ENCODE assay signal across 17 cellular contexts in genomic region chr4:98611649-98612317, GRCh38. TPM values are rescaled to one million over a fixed set of nuclear protein-coding genes. Genes with fewer than 3 reads are reported as not detected.
A peak's percentile ranks its signal among the peaks of the same experiment; 100 is the strongest.
DNase-seq lines count a peak whose midpoint lies in the region; ATAC-seq and TF ChIP-seq lines count a peak whose summit lies in the region.
"Had no signal": no experiment of that assay in that cellular context is flagged by ENCODE, and none has a peak within 500 bp of the region (broad histone marks: within the 10 kb centered on the region; RNA-seq: fewer than 3 reads in every experiment).

No MANE protein-coding gene starts in this region.

- H3K4me1 Mint-ChIP-seq in activated T-helper 2 cell treated with anti-CD3 and anti-CD28 coated beads, Interferon-gamma antibody, Interleukin-2, Interleukin-4, amounts not matched to agents 10 μg/mL and 5 μg/mL and 100 μg/mL, durations not matched to agents 14 hours and 24 hours and 36 hours (ENCODE audit: low read depth): peaks cover 40% of the 10 kb centered on the region
- peaks cover 53% of the 10 kb centered on the region for H3K4me1 Mint-ChIP-seq in activated T-cell treated with anti-CD3 and anti-CD28 coated beads, Interleukin-2, amount 50 U/mL, for 4 hours (ENCODE audit: low read depth)

- no peaks in the 10 kb centered on the region for H4K20me1 ChIP-seq in Loucy (ENCODE audit: insufficient read depth, low read length, poor library complexity, severe bottlenecking)

- H3K36me3 ChIP-seq in Loucy (ENCODE audit: insufficient read depth, low read length) (no peaks in the 10 kb centered on the region), psoas muscle (ENCODE audit: insufficient read depth in 1 of 2, low read depth in 1 of 2) (no peaks in the 10 kb centered on the region)

- H2AFZ ChIP-seq in Loucy (ENCODE audit: low read length): no peak overlapping the region
- H2AFZ ChIP-seq: PC-9 had no signal

- peak overlapping the region; percentile 17 for H3K9ac ChIP-seq in Loucy (ENCODE audit: low read depth, low read length, poor library complexity, severe bottlenecking)

- peaks cover 77% of the 10 kb centered on the region; the same call in 1 of the 2 replicates for H3K79me2 ChIP-seq in Loucy (ENCODE audit: insufficient read depth, low read length)

- H3K4me2 ChIP-seq in Loucy (ENCODE audit: low read depth, low read length, poor library complexity, severe bottlenecking): peak overlapping the region; percentile 40
- H3K4me2 ChIP-seq: PC-9 had no signal

- H3K4me3 Mint-ChIP-seq in activated T-helper 2 cell treated with anti-CD3 and anti-CD28 coated beads, Interferon-gamma antibody, Interleukin-2, Interleukin-4, amounts not matched to agents 10 μg/mL and 5 μg/mL and 100 μg/mL, durations not matched to agents 14 hours and 24 hours and 36 hours (ENCODE audit: low read depth): no peak overlapping the region
- no peak overlapping the region for H3K4me3 Mint-ChIP-seq in activated T-cell treated with anti-CD3 and anti-CD28 coated beads, Interleukin-2, amount 50 U/mL, for 4 hours

- peak in 2 of 4 donors; percentile 43 to 67 for ATAC-seq in psoas muscle
- no peak for ATAC-seq in activated T-cell treated with anti-CD3 and anti-CD28 coated beads, Interleukin-2, amount 50 U/mL, for 4 hours

- H3K27me3 Mint-ChIP-seq in activated T-helper 2 cell treated with anti-CD3 and anti-CD28 coated beads, Interferon-gamma antibody, Interleukin-2, Interleukin-4, amounts not matched to agents 10 μg/mL and 5 μg/mL and 100 μg/mL, durations not matched to agents 14 hours and 24 hours and 36 hours (ENCODE audit: low read depth): no peaks in the 10 kb centered on the region
- H3K27me3 Mint-ChIP-seq in activated T-cell treated with anti-CD3 and anti-CD28 coated beads, Interleukin-2, amount 50 U/mL, for 4 hours (ENCODE audit: low read depth): no peaks in the 10 kb centered on the region

- peak overlapping the region; percentile 21 for H3K27ac ChIP-seq in AG04450 (ENCODE audit: low read depth, low read length)
- H3K27ac ChIP-seq in dorsolateral prefrontal cortex: peak overlapping the region in 49 of 59 donors; percentile 1 to 93 (median 58)
- peak overlapping the region; percentile 23 for H3K27ac ChIP-seq in psoas muscle
- H3K27ac ChIP-seq: PC-9 had no signal

- H3K27me3 ChIP-seq in AG04450 (ENCODE audit: control insufficient read depth, insufficient read depth, low read length): no peaks in the 10 kb centered on the region
- no peaks in the 10 kb centered on the region for H3K27me3 ChIP-seq in Loucy (ENCODE audit: insufficient read depth, low read length, poor library complexity, severe bottlenecking)
- H3K27me3 ChIP-seq in dorsolateral prefrontal cortex: no peaks in the 10 kb centered on the region
- no peaks in the 10 kb centered on the region for H3K27me3 ChIP-seq in psoas muscle (ENCODE audit: insufficient read depth in 3 of 3, low read length in 2 of 3)

- no peaks in the 10 kb centered on the region for H3F3A ChIP-seq in Loucy (ENCODE audit: low read depth)

- DNase-seq in AG04450 (ENCODE audit: low read depth, low spot score) (no peak), dorsolateral prefrontal cortex (no peak), psoas muscle (no peak), NCI-H82 (lab: John Stamatoyannopoulos, UW) (no peak), KG1 (lab: John Stamatoyannopoulos, UW) (no peak)
- no peak for DNase-seq in activated T-helper 2 cell treated with anti-CD3 and anti-CD28 coated beads, Interferon-gamma antibody, Interleukin-2, Interleukin-4, amounts not matched to agents 10 μg/mL and 5 μg/mL and 100 μg/mL, durations not matched to agents 14 hours and 24 hours and 36 hours (ENCODE audit: low spot score)
- no peak for DNase-seq in activated T-cell treated with anti-CD3 and anti-CD28 coated beads, Interleukin-2, amount 50 U/mL, for 4 hours
- DNase-seq: COR-L47, DMS153, EL, NCI-H1048, NCI-H146, NCI-H2081 treated with DMSO at 0.1 percent for 48 hours, NCI-H2227 treated with DMSO at 0.1 percent for 48 hours, NCI-H526, PC-9 had no signal

- H3K27ac Mint-ChIP-seq in activated T-helper 2 cell treated with anti-CD3 and anti-CD28 coated beads, Interferon-gamma antibody, Interleukin-2, Interleukin-4, amounts not matched to agents 10 μg/mL and 5 μg/mL and 100 μg/mL, durations not matched to agents 14 hours and 24 hours and 36 hours: no peak overlapping the region

- H3K4me1 ChIP-seq in Loucy (ENCODE audit: insufficient read depth, low read length, poor library complexity, severe bottlenecking) (peaks cover 21% of the 10 kb centered on the region), psoas muscle (no peaks in the 10 kb centered on the region)

- POLR2A ChIA-PET in AG04450 (lab: Yijun Ruan, JAX): no interaction called here

- CTCF ChIA-PET in AG04450 (lab: Charles Lee): no interaction called here

- TF ChIP-seq CTCF in AG04450 (IDR thresholded peaks at IDR 0.05; ENCODE audit: low read depth, low read length) (no peak), Loucy (conservative IDR thresholded peaks at IDR 0.05; ENCODE audit: low read length) (no peak), dorsolateral prefrontal cortex (IDR thresholded peaks at IDR 0.05 in 54 of 56, conservative IDR thresholded peaks at IDR 0.05 in 2 of 56; ENCODE audit: low read depth in 1 of 56, partially characterized antibody in 56 of 56) (no peak), psoas muscle (IDR thresholded peaks at IDR 0.05) (no peak)

- peaks cover 4% of the 10 kb centered on the region for H3K36me3 Mint-ChIP-seq in activated T-helper 2 cell treated with anti-CD3 and anti-CD28 coated beads, Interferon-gamma antibody, Interleukin-2, Interleukin-4, amounts not matched to agents 10 μg/mL and 5 μg/mL and 100 μg/mL, durations not matched to agents 14 hours and 24 hours and 36 hours (ENCODE audit: low read depth)
- H3K36me3 Mint-ChIP-seq in activated T-cell treated with anti-CD3 and anti-CD28 coated beads, Interleukin-2, amount 50 U/mL, for 4 hours (ENCODE audit: insufficient read depth): peaks cover 1% of the 10 kb centered on the region

- H3K9me3 ChIP-seq in AG04450 (ENCODE audit: control insufficient read depth, insufficient read depth, low read length) (no peaks in the 10 kb centered on the region), Loucy (ENCODE audit: insufficient read depth, low read depth, low read length) (no peaks in the 10 kb centered on the region), psoas muscle (no peaks in the 10 kb centered on the region)

- intact Hi-C loops in dorsolateral prefrontal cortex (cut with DNase I): no loop called here
- intact Hi-C loops in psoas muscle (cut with DNase I): no loop called here
- intact Hi-C loops in activated T-helper 2 cell treated with anti-CD3 and anti-CD28 coated beads, Interferon-gamma antibody, Interleukin-2, Interleukin-4, amounts not matched to agents 10 μg/mL and 5 μg/mL and 100 μg/mL, durations not matched to agents 14 hours and 24 hours and 36 hours (cut with micrococcal nuclease): no loop called here

- H3K9me2 ChIP-seq in Loucy (replicated peaks; ENCODE audit: low read depth, low read length): no peaks in the 10 kb centered on the region

- H3K9me3 Mint-ChIP-seq in activated T-helper 2 cell treated with anti-CD3 and anti-CD28 coated beads, Interferon-gamma antibody, Interleukin-2, Interleukin-4, amounts not matched to agents 10 μg/mL and 5 μg/mL and 100 μg/mL, durations not matched to agents 14 hours and 24 hours and 36 hours: no peaks in the 10 kb centered on the region
- H3K9me3 Mint-ChIP-seq in activated T-cell treated with anti-CD3 and anti-CD28 coated beads, Interleukin-2, amount 50 U/mL, for 4 hours: no peaks in the 10 kb centered on the region

- 63 to 83% (median 72%) methylated on average over 6 of the region's 6 CpGs for whole genome bisulfite sequencing in psoas muscle, 3 donors

- H3K4me3 ChIP-seq in AG04450 (ENCODE audit: low read depth, low read length) (no peak overlapping the region), Loucy (ENCODE audit: low read length, poor library complexity, severe bottlenecking) (no peak overlapping the region), dorsolateral prefrontal cortex (no peak overlapping the region), psoas muscle (no peak overlapping the region)
- H3K4me3 ChIP-seq: PC-9 had no signal

RNA-seq across cellular contexts. Expression of gene TSPAN5, which starts 46.6 kb away (rescaled TPM):
- polyA plus RNA-seq in AG04450 (2011; rRNA removed) (146 and 190 TPM in 2 replicates), psoas muscle (1 to 10 TPM; 1.6 to 7.3 (median 1.7) TPM)
- polyA minus RNA-seq in AG04450 (2011; rRNA and poly(A)+ RNA removed): 93.9 and 107 TPM in 2 replicates
- total RNA-seq in dorsolateral prefrontal cortex (100 to 1,000 TPM in 86 of 120 experiments, 10 to 100 TPM in 34; 56.5 to 140 (median 109) TPM), psoas muscle (1 to 10 TPM in 3 of 4 donors, under 1 TPM in 1; 0.63 to 5.0 (median 4.1) TPM)
- total RNA-seq in activated T-helper 2 cell treated with anti-CD3 and anti-CD28 coated beads, Interferon-gamma antibody, Interleukin-2, Interleukin-4, amounts not matched to agents 10 μg/mL and 5 μg/mL and 100 μg/mL, durations not matched to agents 14 hours and 24 hours and 36 hours: 21.1 and 24.4 TPM in 2 replicates
- 10 to 100 TPM; 22.8 to 26.8 (median 23.8) TPM for total RNA-seq in activated T-cell treated with anti-CD3 and anti-CD28 coated beads, Interleukin-2, amount 50 U/mL, for 4 hours
